In genomic region chr1:25199876-25200620, GRCh38 we compare ENCODE assay signal across 22 cellular contexts. TPM values are rescaled to one million over a fixed set of nuclear protein-coding genes. Genes with fewer than 3 reads are reported as not detected.
DNase-seq lines count a peak whose midpoint lies in the region; ATAC-seq and TF ChIP-seq lines count a peak whose summit lies in the region.
"Had no signal": no experiment of that assay in that cellular context is flagged by ENCODE, and none has a peak within 500 bp of the region (broad histone marks: within the 10 kb centered on the region; RNA-seq: fewer than 3 reads in every experiment).

No MANE protein-coding gene starts in this region.

- H3K36me3 ChIP-seq in BLaER1 (no peaks in the 10 kb centered on the region), IMR-90 (ENCODE audit: control insufficient read depth, insufficient read depth, low read length) (no peaks in the 10 kb centered on the region), neural progenitor cell (no peaks in the 10 kb centered on the region)
- H3K36me3 ChIP-seq: thyroid gland had no signal

- H2AFZ ChIP-seq in IMR-90 (replicated peaks; ENCODE audit: low read length, poor library complexity) (no peak overlapping the region), neural progenitor cell (replicated peaks) (peak overlapping the region; percentile 43)

- H3K9me3 ChIP-seq in BLaER1 (no peaks in the 10 kb centered on the region), IMR-90 (ENCODE audit: control insufficient read depth, insufficient read depth, low read length) (no peaks in the 10 kb centered on the region), neural progenitor cell (ENCODE audit: low read depth) (no peaks in the 10 kb centered on the region)
- H3K9me3 ChIP-seq: SK-N-SH, thyroid gland had no signal

- no peak overlapping the region for H2BK20ac ChIP-seq in IMR-90 (ENCODE audit: low read depth, low read length)

- no peak overlapping the region for H3K4me3 Mint-ChIP-seq in neural progenitor cell
- H3K4me3 Mint-ChIP-seq: activated CD8-positive, alpha-beta T cell treated with anti-CD3 and anti-CD28 coated beads, Interleukin-2, amount 10 ng/mL, durations not matched to agents 7 days and 5 days; B cell; neural crest cell; stimulated activated naive CD8-positive, alpha-beta T cell treated with anti-CD3 and anti-CD28 coated beads, Interleukin-15, amount 100 ng/mL, for 72 hours had no signal

- intact Hi-C loops in IMR-90 (cut with micrococcal nuclease), result no loop called here

- no peak overlapping the region for H4K5ac ChIP-seq in IMR-90 (ENCODE audit: low read depth, low read length)

- H3K4me2 ChIP-seq in BLaER1, result peak overlapping the region; percentile 92
- H3K4me2 ChIP-seq in IMR-90 (ENCODE audit: low read depth, low read length), result no peak overlapping the region
- no peak overlapping the region for H3K4me2 ChIP-seq in neural progenitor cell
- H3K4me2 ChIP-seq: SK-N-SH had no signal

- no peaks in the 10 kb centered on the region for H3K79me1 ChIP-seq in IMR-90 (ENCODE audit: low read depth in 1 of 2, low read length in 2 of 2)

- H3K27ac ChIP-seq in BLaER1 (no peak overlapping the region), IMR-90 (ENCODE audit: insufficient read depth, low read length) (no peak overlapping the region), neural progenitor cell (no peak overlapping the region)
- H3K27ac ChIP-seq: RWPE1, thyroid gland had no signal

- H4K91ac ChIP-seq in IMR-90 (ENCODE audit: insufficient read depth, low read depth, low read length), result no peak overlapping the region

- H2AK5ac ChIP-seq in IMR-90 (ENCODE audit: low read depth, low read length), result no peak overlapping the region

- H3K79me2 ChIP-seq in neural progenitor cell (ENCODE audit: low read depth), result no peaks in the 10 kb centered on the region

- H3K9me3 Mint-ChIP-seq in neural progenitor cell, result no peaks in the 10 kb centered on the region
- H3K9me3 Mint-ChIP-seq: neural crest cell; stimulated activated naive CD8-positive, alpha-beta T cell treated with anti-CD3 and anti-CD28 coated beads, Interleukin-15, amount 100 ng/mL, for 72 hours had no signal

- H3K23ac ChIP-seq in IMR-90 (ENCODE audit: low read depth, low read length), result no peak overlapping the region

- 48% methylated on average over 9 of the region's 18 CpGs; no CpG with 5 or more reads in 1 of the 2 experiments for WGBS in IMR-90 (ENCODE audit: extremely low coverage in 2 of 2, insufficient read length in 1 of 2), 2 experiments

- POLR2A ChIA-PET in IMR-90 (lab: Charles Lee; ENCODE audit: unreplicated experiment), result no interaction called here

- no peak overlapping the region for H2BK5ac ChIP-seq in IMR-90 (ENCODE audit: low read depth, low read length, poor library complexity, severe bottlenecking)

- CTCF ChIA-PET in IMR-90 (lab: Yijun Ruan, JAX), result no interaction called here

- no peak overlapping the region for H2BK120ac ChIP-seq in IMR-90 (ENCODE audit: low read depth, low read length)

- H3K9ac ChIP-seq in BLaER1 (no peak overlapping the region), IMR-90 (ENCODE audit: low read depth, low read length) (no peak overlapping the region), neural progenitor cell (no peak overlapping the region)
- H3K9ac ChIP-seq: SK-N-SH had no signal

- peaks cover 34% of the 10 kb centered on the region for H3K4me1 ChIP-seq in BLaER1
- no peaks in the 10 kb centered on the region; the same call in 1 of the 2 replicates for H3K4me1 ChIP-seq in IMR-90 (ENCODE audit: control insufficient read depth, insufficient read depth, low read length)
- H3K4me1 ChIP-seq in neural progenitor cell, result peaks cover 21% of the 10 kb centered on the region

- no peak for TF ChIP-seq RAD21 in IMR-90 (IDR thresholded peaks at IDR 0.05; ENCODE audit: low read length)

- H4K20me1 ChIP-seq in BLaER1, result peaks cover 58% of the 10 kb centered on the region
- no peaks in the 10 kb centered on the region for H4K20me1 ChIP-seq in IMR-90 (ENCODE audit: insufficient read depth, low read length)
- H4K20me1 ChIP-seq in neural progenitor cell (ENCODE audit: low read depth), result no peaks in the 10 kb centered on the region

- no peak overlapping the region for H3K56ac ChIP-seq in IMR-90 (ENCODE audit: extremely low read depth, insufficient read depth, low read length)

- ATAC-seq in IMR-90 (ENCODE audit: low read depth), result no peak; the same call in 1 of the 2 replicates
- no peak for ATAC-seq in GM21526 (IDR thresholded peaks at IDR 0.05; ENCODE audit: low FRiP score, unreplicated experiment)
- ATAC-seq: activated CD8-positive, alpha-beta T cell treated with anti-CD3 and anti-CD28 coated beads, Interleukin-2, amount 10 ng/mL, durations not matched to agents 7 days and 5 days; stimulated activated naive CD8-positive, alpha-beta T cell treated with anti-CD3 and anti-CD28 coated beads, Interleukin-15, amount 100 ng/mL, for 72 hours had no signal

- peaks cover 22% of the 10 kb centered on the region for H3K4me1 Mint-ChIP-seq in neural progenitor cell

- H3K4ac ChIP-seq in IMR-90 (ENCODE audit: low read depth, low read length), result no peak overlapping the region

- dilution Hi-C loops in IMR-90 (cut with HindIII; ENCODE audit: low sequenced_read_pairs, unreplicated experiment), result loop anchor here (25.0 kb wide), 1 partner anchor 538 kb away; no protein-coding TSS in a partner anchor

- no peaks in the 10 kb centered on the region for H3K9me1 ChIP-seq in IMR-90 (ENCODE audit: insufficient read depth, low read length)

- no peak overlapping the region for H2BK15ac ChIP-seq in IMR-90 (ENCODE audit: low read depth, low read length)

- BruUV-seq in IMR-90 (replicated peaks; lab: Mats Ljungman, UMichigan), result no TSS peak

- no peak for TF ChIP-seq POLR2A in IMR-90 (IDR thresholded peaks at IDR 0.05; ENCODE audit: low read depth, low read length)

- no peaks in the 10 kb centered on the region for H3K36me3 Mint-ChIP-seq in neural progenitor cell

- peaks cover 10% of the 10 kb centered on the region for H3F3A ChIP-seq in neural progenitor cell (ENCODE audit: low read depth)

- H3K4me3 ChIP-seq in BLaER1, result no peak overlapping the region
- no peak overlapping the region for H3K4me3 ChIP-seq in IMR-90 (ENCODE audit: insufficient read depth, low read depth, low read length)
- no peak overlapping the region for H3K4me3 ChIP-seq in neural progenitor cell
- H3K4me3 ChIP-seq: thyroid gland had no signal

- H3K14ac ChIP-seq in IMR-90 (replicated peaks; ENCODE audit: low read depth, low read length), result no peak overlapping the region

- H3K27me3 ChIP-seq in BLaER1 (peaks cover 72% of the 10 kb centered on the region), IMR-90 (ENCODE audit: control insufficient read depth, insufficient read depth, low read length) (peaks cover 58% of the 10 kb centered on the region), neural progenitor cell (no peaks in the 10 kb centered on the region)
- H3K27me3 ChIP-seq: thyroid gland had no signal

- no peak overlapping the region for H3K18ac ChIP-seq in IMR-90 (ENCODE audit: low read depth, low read length)

- peaks cover 14% of the 10 kb centered on the region for H3K27me3 Mint-ChIP-seq in neural progenitor cell (ENCODE audit: insufficient read depth, low read depth)
- H3K27me3 Mint-ChIP-seq: stimulated activated naive CD8-positive, alpha-beta T cell treated with anti-CD3 and anti-CD28 coated beads, Interleukin-15, amount 100 ng/mL, for 72 hours had no signal

- H4K8ac ChIP-seq in IMR-90 (ENCODE audit: low read depth in 2 of 2, low read length in 2 of 2), result no peak overlapping the region

- TF ChIP-seq CTCF in IMR-90 (conservative IDR thresholded peaks at IDR 0.05; ENCODE audit: low read depth, low read length) (no peak), neural progenitor cell (IDR thresholded peaks at IDR 0.05) (no peak)

- peak overlapping the region; percentile 85 for H3K27ac Mint-ChIP-seq in neural progenitor cell
- H3K27ac Mint-ChIP-seq: activated CD8-positive, alpha-beta T cell treated with anti-CD3 and anti-CD28 coated beads, Interleukin-2, amount 10 ng/mL, durations not matched to agents 7 days and 5 days; B cell; stimulated activated naive CD8-positive, alpha-beta T cell treated with anti-CD3 and anti-CD28 coated beads, Interleukin-15, amount 100 ng/mL, for 72 hours had no signal

- DNase-seq in IMR-90 (no peak), cerebellum (ENCODE audit: low spot score) (peak; percentile 12), neural progenitor cell (ENCODE audit: low spot score) (no peak), iPS-NIHi11 (ENCODE audit: low spot score) (no peak), NCI-H510A treated with DMSO at 0.1 percent for 48 hours (lab: John Stamatoyannopoulos, UW) (no peak)
- DNase-seq: activated CD8-positive, alpha-beta T cell treated with anti-CD3 and anti-CD28 coated beads, Interleukin-2, amount 10 ng/mL, durations not matched to agents 7 days and 5 days; activated gamma-delta T cell; activated T-cell treated with anti-CD3 and anti-CD28 coated beads for 4 hours; GDM1; islet precursor cell; NCI-H1092 treated with DMSO at 0.1 percent for 48 hours; NCI-H2029; NCI-H2227 treated with DMSO at 0.1 percent for 48 hours; NCI-H774; SK-N-SH; stimulated activated naive CD8-positive, alpha-beta T cell treated with anti-CD3 and anti-CD28 coated beads, Interleukin-15, amount 100 ng/mL, for 72 hours; thyroid gland had no signal

- H2AK9ac ChIP-seq in IMR-90 (replicated peaks; ENCODE audit: low read depth, low read length, poor library complexity), result peak overlapping the region; percentile 61

- in situ Hi-C loops in IMR-90 (cut with MboI; ENCODE audit: low sequenced_read_pairs), result loop anchor here (10.0 kb wide), 3 partner anchors 265 to 535 kb away; partner anchors contain the start of gene RUNX3

TF ChIP-seq in IMR-90, 13 proteins besides CTCF, POLR2A, EP300 and RAD21 (continues in another document):
- TF ChIP-seq CHD1 (IDR thresholded peaks at IDR 0.05; ENCODE audit: low read depth, low read length), result no peak
- TF ChIP-seq MXI1 (IDR thresholded peaks at IDR 0.05; ENCODE audit: borderline replicate concordance, low read depth, low read length), result no peak
- TF ChIP-seq CEBPB (IDR thresholded peaks at IDR 0.05; ENCODE audit: low read depth, low read length), result no peak
- TF ChIP-seq RFX5 (IDR thresholded peaks at IDR 0.05; ENCODE audit: low read depth, low read length), result no peak
- no peak for TF ChIP-seq SMC3 (IDR thresholded peaks at IDR 0.05; ENCODE audit: low read depth, low read length)
- no peak for TF ChIP-seq MAZ (IDR thresholded peaks at IDR 0.05; ENCODE audit: borderline replicate concordance, low read depth, low read length)
- TF ChIP-seq MAFK (IDR thresholded peaks at IDR 0.05; ENCODE audit: low read depth, low read length), result no peak

RNA-seq across cellular contexts. Expression of gene SYF2, which starts 32.3 kb away (rescaled TPM):
- total RNA-seq in IMR-90 (2012; rRNA removed) (8.6 and 22.2 TPM in 2 replicates), cerebellum (22.0 TPM), neural progenitor cell (ENCODE audit: low replicate concordance) (62.5 and 114 TPM in 2 replicates)
- 16.8 and 19.5 TPM in 2 replicates for polyA plus RNA-seq in IMR-90 (2012; rRNA removed)
- 1.9 and 2.6 TPM in 2 replicates for polyA plus RNA-seq in IMR-90 (2012; cell fraction: cytosol; rRNA removed)
- 0.99 and 6.8 TPM in 2 replicates for polyA plus RNA-seq in IMR-90 (2012; cell fraction: nucleus; rRNA removed; ENCODE audit: low replicate concordance)

RNA-seq across cellular contexts. Expression of gene RSRP1, which starts 47.2 kb away (rescaled TPM):
- total RNA-seq in IMR-90 (2012; rRNA removed) (71.0 and 73.9 TPM in 2 replicates), cerebellum (83.6 TPM), neural progenitor cell (ENCODE audit: low replicate concordance) (102 and 131 TPM in 2 replicates)
- polyA plus RNA-seq in IMR-90 (2012; rRNA removed), result 41.5 and 71.0 TPM in 2 replicates
- polyA plus RNA-seq in IMR-90 (2012; cell fraction: cytosol; rRNA removed), result 11.6 and 22.6 TPM in 2 replicates
- 417 and 584 TPM in 2 replicates for polyA plus RNA-seq in IMR-90 (2012; cell fraction: nucleus; rRNA removed; ENCODE audit: low replicate concordance)
